16 cellular contexts compared by ENCODE assay signal in genomic region chr10:125204400-125204799, GRCh38. TPM values are rescaled to one million over a fixed set of nuclear protein-coding genes. Genes with fewer than 3 reads are reported as not detected.
DNase-seq lines count a peak whose midpoint lies in the region; ATAC-seq and TF ChIP-seq lines count a peak whose summit lies in the region.
"Had no signal": no experiment of that assay in that cellular context is flagged by ENCODE, and none has a peak within 500 bp of the region (broad histone marks: within the 10 kb centered on the region; RNA-seq: fewer than 3 reads in every experiment).

No MANE protein-coding gene starts in this region.

- POLR2A ChIA-PET in IMR-90 (lab: Charles Lee; ENCODE audit: unreplicated experiment), result no interaction called here

- peaks cover 20% of the 10 kb centered on the region for H3K27me3 ChIP-seq in IMR-90 (ENCODE audit: control insufficient read depth, insufficient read depth, low read length)
- H3K27me3 ChIP-seq in spleen (replicated peaks in 1 of 7), result peaks cover 0 to 30% (median 0%) of the 10 kb centered on the region in 7 donors
- H3K27me3 ChIP-seq: BLaER1 had no signal

- H2AK9ac ChIP-seq in IMR-90 (replicated peaks; ENCODE audit: low read depth, low read length, poor library complexity), result no peak overlapping the region

- H3K56ac ChIP-seq in IMR-90 (ENCODE audit: extremely low read depth, insufficient read depth, low read length), result no peak overlapping the region

- TF ChIP-seq RAD21 in IMR-90 (IDR thresholded peaks at IDR 0.05; ENCODE audit: low read length), result no peak

- H2BK15ac ChIP-seq in IMR-90 (ENCODE audit: low read depth, low read length), result no peak overlapping the region

- no CpG with 5 or more reads among the region's 5 CpGs for WGBS in IMR-90 (ENCODE audit: extremely low coverage in 2 of 2, insufficient read length in 1 of 2), 2 experiments
- WGBS in spleen, 5 donors, result 77 to 94% (median 83%) methylated on average over 5 of the region's 5 CpGs

- no peak overlapping the region; the same call in 1 of the 2 replicates for H2BK120ac ChIP-seq in IMR-90 (ENCODE audit: low read depth, low read length)

- H2BK20ac ChIP-seq in IMR-90 (ENCODE audit: low read depth, low read length), result no peak overlapping the region

- H2AK5ac ChIP-seq in IMR-90 (ENCODE audit: low read depth, low read length), result peak overlapping the region; percentile 31; the same call in 1 of the 2 replicates

- H3K79me1 ChIP-seq in IMR-90 (ENCODE audit: low read depth in 1 of 2, low read length in 2 of 2), result no peaks in the 10 kb centered on the region

- DNase-seq in IMR-90 (no peak), mesenteric fat pad (ENCODE audit: low spot score) (peak; percentile 51), spleen (peak; percentile 47), C1 segment of cervical spinal cord (lab: John Stamatoyannopoulos, UW) (no peak), NCI-H2227 (lab: John Stamatoyannopoulos, UW; ENCODE audit: unreplicated experiment) (no peak)
- DNase-seq: Calu3; CD4-positive, alpha-beta memory T cell; COR-L47; DMS53; DMS79 treated with DMSO at 0.1 percent for 48 hours; GF-D8; H9 had no signal

- H4K91ac ChIP-seq in IMR-90 (ENCODE audit: insufficient read depth, low read depth, low read length), result no peak overlapping the region

- H3K9me3 ChIP-seq in IMR-90 (ENCODE audit: control insufficient read depth, insufficient read depth, low read length), result peaks cover 4% of the 10 kb centered on the region
- H3K9me3 ChIP-seq in spleen, result no peaks in the 10 kb centered on the region
- H3K9me3 ChIP-seq: BLaER1 had no signal

- no peak overlapping the region for H3K9ac ChIP-seq in IMR-90 (ENCODE audit: low read depth, low read length)
- H3K9ac ChIP-seq: BLaER1 had no signal

- H3K14ac ChIP-seq in IMR-90 (replicated peaks; ENCODE audit: low read depth, low read length), result no peak overlapping the region

- H3K9me1 ChIP-seq in IMR-90 (ENCODE audit: insufficient read depth, low read length), result no peaks in the 10 kb centered on the region

- ATAC-seq in IMR-90 (ENCODE audit: low read depth), result no peak
- no peak for ATAC-seq in HG03342 (IDR thresholded peaks at IDR 0.05; ENCODE audit: unreplicated experiment)
- ATAC-seq: GM23338, HCT116 had no signal

- peak overlapping the region; percentile 11; the same call in 1 of the 2 replicates for H3K4ac ChIP-seq in IMR-90 (ENCODE audit: low read depth, low read length)

- CTCF ChIA-PET in IMR-90 (lab: Yijun Ruan, JAX), result no interaction called here

- H4K8ac ChIP-seq in IMR-90 (ENCODE audit: low read depth in 2 of 2, low read length in 2 of 2), result no peak overlapping the region

- TF ChIP-seq POLR2A in IMR-90 (IDR thresholded peaks at IDR 0.05; ENCODE audit: low read depth, low read length) (no peak), spleen (IDR thresholded peaks at IDR 0.05) (no peak)

- no peak overlapping the region for H2AFZ ChIP-seq in IMR-90 (replicated peaks; ENCODE audit: low read length, poor library complexity)
- H2AFZ ChIP-seq: GM23338 had no signal

- H3K36me3 ChIP-seq in IMR-90 (ENCODE audit: control insufficient read depth, insufficient read depth, low read length) (no peaks in the 10 kb centered on the region), spleen (no peaks in the 10 kb centered on the region)
- H3K36me3 ChIP-seq: BLaER1 had no signal

- no TSS peak for BruUV-seq in IMR-90 (replicated peaks; lab: Mats Ljungman, UMichigan)

- H3K23ac ChIP-seq in IMR-90 (ENCODE audit: low read depth, low read length), result no peak overlapping the region

- H3K4me3 ChIP-seq in IMR-90 (ENCODE audit: insufficient read depth, low read depth, low read length) (no peak overlapping the region), spleen (no peak overlapping the region)
- H3K4me3 ChIP-seq: BLaER1, GM23338 had no signal

- H3K27ac ChIP-seq in IMR-90 (ENCODE audit: insufficient read depth, low read length), result no peak overlapping the region
- H3K27ac ChIP-seq in spleen, result no peak overlapping the region
- H3K27ac ChIP-seq: BLaER1 had no signal

- H4K5ac ChIP-seq in IMR-90 (ENCODE audit: low read depth, low read length), result no peak overlapping the region

- intact Hi-C loops in IMR-90 (cut with micrococcal nuclease), result no loop called here
- intact Hi-C loops in spleen (cut with DNase I; ENCODE audit: low total_unique reads), result no loop called here

- H3K4me1 ChIP-seq in IMR-90 (ENCODE audit: control insufficient read depth, insufficient read depth, low read length), result peaks cover 7% of the 10 kb centered on the region; the same call in 1 of the 2 replicates
- peaks cover 0 to 5% (median 0%) of the 10 kb centered on the region in 6 donors for H3K4me1 ChIP-seq in spleen

- no peaks in the 10 kb centered on the region for H4K20me1 ChIP-seq in IMR-90 (ENCODE audit: insufficient read depth, low read length)
- H4K20me1 ChIP-seq: BLaER1 had no signal

- dilution Hi-C loops in IMR-90 (cut with HindIII; ENCODE audit: low sequenced_read_pairs, unreplicated experiment), result no loop called here

- in situ Hi-C loops in IMR-90 (cut with MboI; ENCODE audit: low sequenced_read_pairs), result no loop called here

- no peak overlapping the region for H3K4me2 ChIP-seq in IMR-90 (ENCODE audit: low read depth, low read length)
- H3K4me2 ChIP-seq: BLaER1, GM23338 had no signal

- no peak overlapping the region for H3K18ac ChIP-seq in IMR-90 (ENCODE audit: low read depth, low read length)

- TF ChIP-seq CTCF in IMR-90 (conservative IDR thresholded peaks at IDR 0.05; ENCODE audit: low read depth, low read length) (no peak), spleen (IDR thresholded peaks at IDR 0.05 in 8 of 11, conservative IDR thresholded peaks at IDR 0.05 in 3 of 11) (no peak)

- H2BK5ac ChIP-seq in IMR-90 (ENCODE audit: low read depth, low read length, poor library complexity, severe bottlenecking), result no peak overlapping the region

TF ChIP-seq in IMR-90, 13 proteins besides CTCF, POLR2A, EP300 and RAD21:
- TF ChIP-seq NFE2L2 (IDR thresholded peaks at IDR 0.05; ENCODE audit: low read depth, low read length), result no peak
- TF ChIP-seq CHD1 (IDR thresholded peaks at IDR 0.05; ENCODE audit: low read depth, low read length), result no peak
- TF ChIP-seq MXI1 (IDR thresholded peaks at IDR 0.05; ENCODE audit: borderline replicate concordance, low read depth, low read length), result no peak
- no peak for TF ChIP-seq RFX5 (IDR thresholded peaks at IDR 0.05; ENCODE audit: low read depth, low read length)
- no peak for TF ChIP-seq FOS (IDR thresholded peaks at IDR 0.05; ENCODE audit: low read depth, low read length)

RNA-seq across cellular contexts. Expression of gene CTBP2, which starts 44.0 kb away (rescaled TPM):
- total RNA-seq in IMR-90 (2012; rRNA removed), result 74.2 and 81.0 TPM in 2 replicates
- 80.2 and 86.6 TPM in 2 replicates for polyA plus RNA-seq in IMR-90 (2012; rRNA removed)
- 63.0 and 104 TPM in 2 replicates for polyA plus RNA-seq in IMR-90 (2012; cell fraction: cytosol; rRNA removed)
- polyA plus RNA-seq in IMR-90 (2012; cell fraction: nucleus; rRNA removed; ENCODE audit: low replicate concordance), result 167 and 220 TPM in 2 replicates
- 56.5 TPM for total RNA-seq in mesenteric fat pad
- 10 to 100 TPM; 32.2 to 74.4 (median 52.0) TPM for total RNA-seq in spleen
- 10 to 100 TPM in 1 of 3 donors, 1 to 10 TPM in 2; 6.7 to 19.2 (median 7.0) TPM for polyA plus RNA-seq in spleen

Comparison
In these comparisons a context has a peak if more than half of its experiments do, and no peak if none do; other contexts are left out.
1. DNase-seq: peak in mesenteric fat pad (single experiment) and spleen (single experiment); none in IMR-90 (single experiment), C1 segment of cervical spinal cord (0 of 14) and NCI-H2227 (single experiment).